In genomic region chr11:11987503-11988022, GRCh38 we compare ENCODE assay signal across 9 cellular contexts. TPM values are rescaled to one million over a fixed set of nuclear protein-coding genes. Genes with fewer than 3 reads are reported as not detected.
DNase-seq lines count a peak whose midpoint lies in the region; FAIRE-seq and TF ChIP-seq lines count a peak whose summit lies in the region.
"Had no signal": no experiment of that assay in that cellular context is flagged by ENCODE, and none has a peak within 500 bp of the region (broad histone marks: within the 10 kb centered on the region; RNA-seq: fewer than 3 reads in every experiment).

No MANE protein-coding gene starts in this region.

- H3K36me3 Mint-ChIP-seq in Caco-2 (ENCODE audit: insufficient read depth, unreplicated experiment) (peaks cover 63% of the 10 kb centered on the region), mesothelial cell of epicardium (peaks cover 1% of the 10 kb centered on the region)

- peaks cover 23% of the 10 kb centered on the region for H3K4me1 Mint-ChIP-seq in Caco-2 (ENCODE audit: low read depth, unreplicated experiment)
- H3K4me1 Mint-ChIP-seq in mesothelial cell of epicardium: peaks cover 14% of the 10 kb centered on the region

- no TSS peak for BruUV-seq in Caco-2 (replicated peaks; lab: Mats Ljungman, UMichigan)

- H3K27ac Mint-ChIP-seq in Caco-2 (ENCODE audit: unreplicated experiment) (peak overlapping the region; percentile 50), mesothelial cell of epicardium (no peak overlapping the region)

- no peak overlapping the region for H3K4me3 Mint-ChIP-seq in Caco-2 (ENCODE audit: unreplicated experiment)
- H3K4me3 Mint-ChIP-seq in mesothelial cell of epicardium: no peak overlapping the region
- H3K4me3 Mint-ChIP-seq: brain had no signal

- intact Hi-C loops in Caco-2 (cut with micrococcal nuclease; ENCODE audit: unreplicated experiment): no loop called here

- H3K9me3 ChIP-seq in Caco-2 (no peaks in the 10 kb centered on the region), WERI-Rb-1 (ENCODE audit: severe bottlenecking) (no peaks in the 10 kb centered on the region)

- H3K27me3 ChIP-seq in Caco-2 (replicated peaks; ENCODE audit: control insufficient read depth, insufficient read depth, low read length): no peaks in the 10 kb centered on the region
- no peaks in the 10 kb centered on the region for H3K27me3 ChIP-seq in bronchial epithelial cell (ENCODE audit: control insufficient read depth, insufficient read depth, low read length)
- H3K27me3 ChIP-seq in WERI-Rb-1 (ENCODE audit: insufficient read depth, low read depth, severe bottlenecking): no peaks in the 10 kb centered on the region

- no peak for DNase-seq in Caco-2
- DNase-seq in Jurkat, Clone E6-1 (ENCODE audit: low read depth, low spot score): peak; percentile 36
- DNase-seq in bronchial epithelial cell (ENCODE audit: low read depth): peak; percentile 35
- DNase-seq in mesothelial cell of epicardium (ENCODE audit: low spot score in 2 of 2, unreplicated experiment in 2 of 2): no peak
- no peak for DNase-seq in stimulated activated naive CD4-positive, alpha-beta T cell (lab: John Stamatoyannopoulos, UW)
- DNase-seq in DMS114 treated with DMSO at 0.1 percent for 48 hours (lab: John Stamatoyannopoulos, UW; ENCODE audit: unreplicated experiment): no peak
- no peak for DNase-seq in HTR-8/SVneo (ENCODE audit: insufficient read length, low spot score)
- DNase-seq in WERI-Rb-1: no peak

- POLR2A ChIA-PET in Caco-2 (lab: Charles Lee): no interaction called here

- CTCF ChIA-PET in Caco-2 (lab: Charles Lee): no interaction called here

- H3K27me3 Mint-ChIP-seq in Caco-2 (ENCODE audit: insufficient read depth, unreplicated experiment) (no peaks in the 10 kb centered on the region), mesothelial cell of epicardium (ENCODE audit: low read depth) (no peaks in the 10 kb centered on the region)
- H3K27me3 Mint-ChIP-seq: brain had no signal

- TF ChIP-seq CTCF in Caco-2 (IDR thresholded peaks at IDR 0.05; ENCODE audit: insufficient read depth in 1 of 2, low read depth in 1 of 2, low read length in 1 of 2, severe bottlenecking in 1 of 2, unreplicated experiment in 1 of 2) (peak; percentile 32 to 42), bronchial epithelial cell (IDR thresholded peaks at IDR 0.05; ENCODE audit: insufficient read depth, low read length, severe bottlenecking) (peak; percentile 16), mesothelial cell of epicardium (IDR thresholded peaks at IDR 0.05; ENCODE audit: unreplicated experiment) (peak; percentile 81), WERI-Rb-1 (IDR thresholded peaks at IDR 0.05; ENCODE audit: low read depth, low read length) (no peak)

- peaks cover 6% of the 10 kb centered on the region for H3K36me3 ChIP-seq in Caco-2 (ENCODE audit: control insufficient read depth, insufficient read depth, low read length)
- no peaks in the 10 kb centered on the region for H3K36me3 ChIP-seq in bronchial epithelial cell (ENCODE audit: control insufficient read depth, insufficient read depth, low read length)
- H3K36me3 ChIP-seq in WERI-Rb-1: no peaks in the 10 kb centered on the region

- peaks cover 11% of the 10 kb centered on the region for H3K9me3 Mint-ChIP-seq in Caco-2 (ENCODE audit: unreplicated experiment)
- no peaks in the 10 kb centered on the region for H3K9me3 Mint-ChIP-seq in mesothelial cell of epicardium

- H3K4me3 ChIP-seq in Caco-2 (ENCODE audit: low read depth, low read length) (no peak overlapping the region), bronchial epithelial cell (ENCODE audit: low read depth, low read length) (no peak overlapping the region), WERI-Rb-1 (ENCODE audit: low read depth, low read length) (no peak overlapping the region)
- no peak overlapping the region for H3K4me3 ChIP-seq in Jurkat, Clone E6-1 (ENCODE audit: low read length)

- peaks cover 28% of the 10 kb centered on the region for H3K4me1 ChIP-seq in Caco-2

- FAIRE-seq in bronchial epithelial cell (lab: Jason Lieb, UNC): no peak
- no peak for FAIRE-seq in HTR-8/SVneo (lab: Jason Lieb, UNC)

- no peak overlapping the region for H3K27ac ChIP-seq in WERI-Rb-1

RNA-seq across cellular contexts. Expression of gene DKK3, which starts 20.9 kb away (rescaled TPM):
- 156 and 165 TPM in 2 replicates for total RNA-seq in Caco-2 (2022)
- 0.95 TPM for polyA plus RNA-seq in Jurkat, Clone E6-1 (2012; ENCODE audit: insufficient read depth, insufficient read length)
- 72.4 and 134 TPM in 2 replicates for total RNA-seq in bronchial epithelial cell
- 29.5 to 30.0 TPM (median 29.7 TPM) in 3 replicates for total RNA-seq in mesothelial cell of epicardium

Comparison
In these comparisons a context has a peak if more than half of its experiments do, and no peak if none do; other contexts are left out.
1. DNase-seq: peak in Jurkat, Clone E6-1 (single experiment) and bronchial epithelial cell (single experiment); none in Caco-2 (0 of 2), mesothelial cell of epicardium (0 of 2), stimulated activated naive CD4-positive, alpha-beta T cell (0 of 6), DMS114 treated with DMSO at 0.1 percent for 48 hours (single experiment), HTR-8/SVneo (single experiment) and WERI-Rb-1 (single experiment).